12 cellular contexts compared by ENCODE assay signal in genomic region chr11:64800633-64801464, GRCh38. TPM values are rescaled to one million over a fixed set of nuclear protein-coding genes. Genes with fewer than 3 reads are reported as not detected.
DNase-seq lines count a peak whose midpoint lies in the region; ATAC-seq and TF ChIP-seq lines count a peak whose summit lies in the region.
"Had no signal": no experiment of that assay in that cellular context is flagged by ENCODE, and none has a peak within 500 bp of the region (broad histone marks: within the 10 kb centered on the region; RNA-seq: fewer than 3 reads in every experiment).

No MANE protein-coding gene starts in this region.

- no peak for DNase-seq in activated naive CD4-positive, alpha-beta T cell (lab: John Stamatoyannopoulos, UW)
- DNase-seq in T-cell (no peak), lower lobe of right lung (no peak), kidney tubule cell (ENCODE audit: low spot score) (no peak), neural progenitor cell (ENCODE audit: low spot score) (no peak), CD1c-positive myeloid dendritic cell (ENCODE audit: extremely low spot score) (no peak)
- DNase-seq: BE2C; central memory CD4-positive, alpha-beta T cell; foreskin fibroblast; SIG-M5 had no signal

- H4K20me1 ChIP-seq in neural progenitor cell (ENCODE audit: low read depth): peaks cover 11% of the 10 kb centered on the region

- WGBS in thymus: 90% methylated on average over 25 of the region's 25 CpGs

- H3K4me3 ChIP-seq in lower lobe of right lung: peak overlapping the region; percentile 78
- no peak overlapping the region for H3K4me3 ChIP-seq in thymus (ENCODE audit: low read length)
- no peak overlapping the region for H3K4me3 ChIP-seq in neural progenitor cell

- H3K27me3 Mint-ChIP-seq in activated naive CD4-positive, alpha-beta T cell treated with anti-CD3 and anti-CD28 coated beads, Interleukin-2, amount 50 U/mL, for 24 hours: no peaks in the 10 kb centered on the region
- no peaks in the 10 kb centered on the region for H3K27me3 Mint-ChIP-seq in T-cell
- peaks cover 2% of the 10 kb centered on the region for H3K27me3 Mint-ChIP-seq in neural progenitor cell (ENCODE audit: insufficient read depth, low read depth)

- peaks cover 28% of the 10 kb centered on the region for H3F3A ChIP-seq in neural progenitor cell (ENCODE audit: low read depth)

- H3K9ac ChIP-seq in neural progenitor cell: no peak overlapping the region

- no peaks in the 10 kb centered on the region for H3K9me3 ChIP-seq in lower lobe of right lung
- no peaks in the 10 kb centered on the region for H3K9me3 ChIP-seq in thymus (ENCODE audit: control insufficient read depth)
- no peaks in the 10 kb centered on the region for H3K9me3 ChIP-seq in neural progenitor cell (ENCODE audit: low read depth)
- H3K9me3 ChIP-seq: BE2C had no signal

- H3K4me1 Mint-ChIP-seq in activated naive CD4-positive, alpha-beta T cell treated with anti-CD3 and anti-CD28 coated beads, Interleukin-2, amount 50 U/mL, for 24 hours: peaks cover 25% of the 10 kb centered on the region
- H3K4me1 Mint-ChIP-seq in T-cell (peaks cover 20 to 40% (median 33%) of the 10 kb centered on the region in 3 donors), neural progenitor cell (peaks cover 8% of the 10 kb centered on the region)

- peak overlapping the region; percentile 76 for H3K4me3 Mint-ChIP-seq in activated naive CD4-positive, alpha-beta T cell treated with anti-CD3 and anti-CD28 coated beads, Interleukin-2, amount 50 U/mL, for 24 hours
- H3K4me3 Mint-ChIP-seq in T-cell (peak overlapping the region; percentile 36 to 86 (median 81)), neural progenitor cell (no peak overlapping the region)

- intact Hi-C loops in lower lobe of right lung (cut with DNase I): no loop called here

- ATAC-seq in T-cell (replicated peaks in 1 of 4) (no peak), lower lobe of right lung (no peak)

- peaks cover 30% of the 10 kb centered on the region for H3K36me3 ChIP-seq in lower lobe of right lung
- peaks cover 52% of the 10 kb centered on the region for H3K36me3 ChIP-seq in thymus (ENCODE audit: control insufficient read depth, insufficient read depth)
- no peaks in the 10 kb centered on the region for H3K36me3 ChIP-seq in neural progenitor cell
- H3K36me3 ChIP-seq: BE2C had no signal

- no peak overlapping the region for H3K27ac Mint-ChIP-seq in activated naive CD4-positive, alpha-beta T cell treated with anti-CD3 and anti-CD28 coated beads, Interleukin-2, amount 50 U/mL, for 24 hours
- peak overlapping the region; percentile 85 to 90 for H3K27ac Mint-ChIP-seq in T-cell
- no peak overlapping the region for H3K27ac Mint-ChIP-seq in neural progenitor cell

- peaks cover 7% of the 10 kb centered on the region for H3K36me3 Mint-ChIP-seq in activated naive CD4-positive, alpha-beta T cell treated with anti-CD3 and anti-CD28 coated beads, Interleukin-2, amount 50 U/mL, for 24 hours
- H3K36me3 Mint-ChIP-seq in T-cell (peaks cover 12% of the 10 kb centered on the region), neural progenitor cell (peaks cover 6% of the 10 kb centered on the region)

- peaks cover 36% of the 10 kb centered on the region for H3K4me1 ChIP-seq in lower lobe of right lung
- peaks cover 18% of the 10 kb centered on the region for H3K4me1 ChIP-seq in thymus (ENCODE audit: control insufficient read depth, insufficient read depth, low read length)
- H3K4me1 ChIP-seq in neural progenitor cell: no peaks in the 10 kb centered on the region
- H3K4me1 ChIP-seq: BE2C had no signal

- POLR2A ChIA-PET in T-cell (lab: Charles Lee): no interaction called here

- H3K27ac ChIP-seq in lower lobe of right lung (peak overlapping the region; percentile 77), thymus (ENCODE audit: low read depth) (peak overlapping the region; percentile 44), neural progenitor cell (no peak overlapping the region)

- CTCF ChIA-PET in T-cell (lab: Charles Lee): interaction anchor here in 1 of 2 donors (1.5 kb wide), 1 partner anchor 13 kb away, joined by 3 read pairs; no protein-coding TSS in a partner anchor

- no peaks in the 10 kb centered on the region for H3K27me3 ChIP-seq in lower lobe of right lung (ENCODE audit: low read depth)
- no peaks in the 10 kb centered on the region for H3K27me3 ChIP-seq in thymus (ENCODE audit: control insufficient read depth, insufficient read depth)
- no peaks in the 10 kb centered on the region for H3K27me3 ChIP-seq in neural progenitor cell
- H3K27me3 ChIP-seq: BE2C had no signal

- TF ChIP-seq CTCF in lower lobe of right lung (IDR thresholded peaks at IDR 0.05) (no peak), neural progenitor cell (IDR thresholded peaks at IDR 0.05) (no peak)

- H3K79me2 ChIP-seq in neural progenitor cell (ENCODE audit: low read depth): no peaks in the 10 kb centered on the region

- no peaks in the 10 kb centered on the region for H3K9me3 Mint-ChIP-seq in activated naive CD4-positive, alpha-beta T cell treated with anti-CD3 and anti-CD28 coated beads, Interleukin-2, amount 50 U/mL, for 24 hours
- H3K9me3 Mint-ChIP-seq in T-cell (no peaks in the 10 kb centered on the region), neural progenitor cell (no peaks in the 10 kb centered on the region)

- no peak overlapping the region for H3K4me2 ChIP-seq in neural progenitor cell

- no peak overlapping the region for H2AFZ ChIP-seq in neural progenitor cell (replicated peaks)

RNA-seq across cellular contexts. Expression of gene MAP4K2, which starts 2.2 kb away (rescaled TPM):
- total RNA-seq in T-cell: 100 to 1,000 TPM in 3 of 5 donors, 10 to 100 TPM in 2; 80.9 to 131 (median 102) TPM
- 29.1 TPM for total RNA-seq in lower lobe of right lung
- 37.6 TPM for polyA plus RNA-seq in thymus
- total RNA-seq in neural progenitor cell (ENCODE audit: low replicate concordance): 15.8 and 27.7 TPM in 2 replicates

RNA-seq across cellular contexts. Expression of gene MEN1, which starts 9.5 kb away (rescaled TPM):
- total RNA-seq in T-cell: 10 to 100 TPM; 31.7 to 62.0 (median 49.6) TPM
- total RNA-seq in lower lobe of right lung: 22.7 TPM
- 33.4 TPM for polyA plus RNA-seq in thymus
- total RNA-seq in neural progenitor cell (ENCODE audit: low replicate concordance): 11.4 and 34.9 TPM in 2 replicates

RNA-seq across cellular contexts. Expression of gene SF1, which starts 22.5 kb away (rescaled TPM):
- total RNA-seq in T-cell: 1,000 to 10,000 TPM in 2 of 5 donors, 100 to 1,000 TPM in 3; 670 to 1,510 (median 732) TPM
- total RNA-seq in lower lobe of right lung: 269 TPM
- 134 TPM for polyA plus RNA-seq in thymus
- total RNA-seq in neural progenitor cell (ENCODE audit: low replicate concordance): 140 and 193 TPM in 2 replicates

RNA-seq across cellular contexts. Expression of gene PYGM, which starts 41.1 kb away (rescaled TPM):
- total RNA-seq in T-cell: 10 to 100 TPM in 1 of 5 donors, 1 to 10 TPM in 4; 7.4 to 34.7 (median 8.5) TPM
- 2.6 TPM for total RNA-seq in lower lobe of right lung
- polyA plus RNA-seq in thymus: 3.5 TPM
- total RNA-seq in neural progenitor cell (ENCODE audit: low replicate concordance): 1.4 and 2.2 TPM in 2 replicates

RNA-seq across cellular contexts. Expression of gene CDC42BPG, which starts 43.6 kb away (rescaled TPM):
- total RNA-seq in T-cell (10 to 100 TPM in 1 of 5 donors, 1 to 10 TPM in 4; 7.4 to 10.5 (median 9.1) TPM), lower lobe of right lung (16.3 TPM), neural progenitor cell (ENCODE audit: low replicate concordance) (0.62 and 2.1 TPM in 2 replicates)
- 7.4 TPM for polyA plus RNA-seq in thymus

Comparison
In these comparisons a context has a peak if more than half of its experiments do, and no peak if none do; other contexts are left out.
1. H3K27ac Mint-ChIP-seq: peak in T-cell (2 of 2); none in activated naive CD4-positive, alpha-beta T cell treated with anti-CD3 and anti-CD28 coated beads, Interleukin-2, amount 50 U/mL, for 24 hours (single experiment) and neural progenitor cell (single experiment).